Comparison of ENCODE assay signal across 9 cellular contexts in genomic region chr22:36180038-36180880, GRCh38. TPM values are rescaled to one million over a fixed set of nuclear protein-coding genes. Genes with fewer than 3 reads are reported as not detected.
DNase-seq lines count a peak whose midpoint lies in the region; ATAC-seq and TF ChIP-seq lines count a peak whose summit lies in the region.
"Had no signal": no experiment of that assay in that cellular context is flagged by ENCODE, and none has a peak within 500 bp of the region (broad histone marks: within the 10 kb centered on the region; RNA-seq: fewer than 3 reads in every experiment).

No MANE protein-coding gene starts in this region.

- H3K9me3 ChIP-seq in Caco-2 (no peaks in the 10 kb centered on the region), heart right ventricle (no peaks in the 10 kb centered on the region), aorta (ENCODE audit: control insufficient read depth, low read length) (no peaks in the 10 kb centered on the region)

- H3K27ac Mint-ChIP-seq in Caco-2 (ENCODE audit: unreplicated experiment) = no peak overlapping the region
- H3K27ac Mint-ChIP-seq in activated naive CD8-positive, alpha-beta T cell treated with anti-CD3 and anti-CD28 coated beads, Interleukin-2, amount 50 U/mL, for 24 hours = no peak overlapping the region

- no peak overlapping the region for H3K4me3 Mint-ChIP-seq in Caco-2 (ENCODE audit: unreplicated experiment)
- H3K4me3 Mint-ChIP-seq in activated naive CD8-positive, alpha-beta T cell treated with anti-CD3 and anti-CD28 coated beads, Interleukin-2, amount 50 U/mL, for 24 hours = no peak overlapping the region

- no peaks in the 10 kb centered on the region for H3K36me3 ChIP-seq in Caco-2 (ENCODE audit: control insufficient read depth, insufficient read depth, low read length)
- no peaks in the 10 kb centered on the region for H3K36me3 ChIP-seq in heart right ventricle
- H3K36me3 ChIP-seq in aorta (ENCODE audit: control insufficient read depth in 1 of 2, insufficient read depth in 2 of 2, low read length in 1 of 2) = no peaks in the 10 kb centered on the region

- H3K4me1 Mint-ChIP-seq in Caco-2 (ENCODE audit: low read depth, unreplicated experiment) = no peaks in the 10 kb centered on the region
- peaks cover 3% of the 10 kb centered on the region for H3K4me1 Mint-ChIP-seq in activated naive CD8-positive, alpha-beta T cell treated with anti-CD3 and anti-CD28 coated beads, Interleukin-2, amount 50 U/mL, for 24 hours

- BruUV-seq in Caco-2 (replicated peaks; lab: Mats Ljungman, UMichigan) = no TSS peak

- H3K27me3 ChIP-seq in Caco-2 (replicated peaks; ENCODE audit: control insufficient read depth, insufficient read depth, low read length) (no peaks in the 10 kb centered on the region), heart right ventricle (no peaks in the 10 kb centered on the region), aorta (ENCODE audit: control insufficient read depth in 1 of 2, insufficient read depth in 2 of 2, low read length in 1 of 2) (no peaks in the 10 kb centered on the region)

- no peaks in the 10 kb centered on the region for H3K9me3 Mint-ChIP-seq in Caco-2 (ENCODE audit: unreplicated experiment)
- H3K9me3 Mint-ChIP-seq in activated naive CD8-positive, alpha-beta T cell treated with anti-CD3 and anti-CD28 coated beads, Interleukin-2, amount 50 U/mL, for 24 hours = no peaks in the 10 kb centered on the region

- intact Hi-C loops in Caco-2 (cut with micrococcal nuclease; ENCODE audit: unreplicated experiment) (loop anchor here (1.0 to 5.0 kb wide), 2 partner anchors 35 to 42 kb away; no protein-coding TSS in a partner anchor), heart right ventricle (cut with DNase I) (loop anchor here in 9 of 10 donors (1.0 to 5.0 kb wide), 6 partner anchors 33 to 108 kb away; no protein-coding TSS in a partner anchor), aorta (cut with DNase I) (loop anchor here (1.0 to 2.0 kb wide), 2 partner anchors 35 kb away; no protein-coding TSS in a partner anchor)

- H3K4me1 ChIP-seq in Caco-2 (no peaks in the 10 kb centered on the region), heart right ventricle (peaks cover 0 to 22% (median 8%) of the 10 kb centered on the region in 9 donors), aorta (ENCODE audit: control insufficient read depth in 1 of 2, insufficient read depth in 2 of 2, low read length in 2 of 2) (no peaks in the 10 kb centered on the region)

- POLR2A ChIA-PET in Caco-2 (lab: Charles Lee) = no interaction called here

- H3K27ac ChIP-seq in heart right ventricle (no peak overlapping the region), aorta (ENCODE audit: low read depth in 1 of 2, low read length in 2 of 2) (no peak overlapping the region)
- H3K27ac ChIP-seq: SK-N-MC had no signal

- CTCF ChIA-PET in Caco-2 (lab: Charles Lee) = interaction anchor here (0.5 to 1.4 kb wide), 6 partner anchors 22 to 321 kb away, joined by 3 to 14 read pairs (median 5); partner anchors contain the start of gene APOL2

- H3K27me3 Mint-ChIP-seq in Caco-2 (ENCODE audit: insufficient read depth, unreplicated experiment) = no peaks in the 10 kb centered on the region
- H3K27me3 Mint-ChIP-seq in activated naive CD8-positive, alpha-beta T cell treated with anti-CD3 and anti-CD28 coated beads, Interleukin-2, amount 50 U/mL, for 24 hours = no peaks in the 10 kb centered on the region

- 55 to 60% methylated on average over 22 of the region's 22 CpGs for WGBS in heart right ventricle, 2 donors
- 71% methylated on average over 22 of the region's 22 CpGs for WGBS in aorta, 2 donors

- H3K4me3 ChIP-seq in Caco-2 (ENCODE audit: low read depth, low read length) = no peak overlapping the region
- H3K4me3 ChIP-seq in heart right ventricle = no peak overlapping the region
- H3K4me3 ChIP-seq in aorta (ENCODE audit: low read length in 2 of 2) = no peak overlapping the region
- H3K4me3 ChIP-seq: SK-N-MC had no signal

- H3K36me3 Mint-ChIP-seq in Caco-2 (ENCODE audit: insufficient read depth, unreplicated experiment) = no peaks in the 10 kb centered on the region
- no peaks in the 10 kb centered on the region for H3K36me3 Mint-ChIP-seq in activated naive CD8-positive, alpha-beta T cell treated with anti-CD3 and anti-CD28 coated beads, Interleukin-2, amount 50 U/mL, for 24 hours (ENCODE audit: low read depth)

- DNase-seq in Caco-2 (peak; percentile 68 to 82), HUDEP-2 (lab: John Stamatoyannopoulos, UW; ENCODE audit: unreplicated experiment in 76 of 76) (peak in 64 of 76 experiments; percentile 16 to 81 (median 61)), T follicular helper cell (ENCODE audit: low read depth) (peak; percentile 75), heart right ventricle (peak; percentile 87 to 89), pulmonary artery endothelial cell (ENCODE audit: low read depth, low spot score) (peak; percentile 33), aorta (peak; percentile 90 to 95)
- peak; percentile 90 for DNase-seq in activated naive CD8-positive, alpha-beta T cell treated with anti-CD3 and anti-CD28 coated beads, Interleukin-2, amount 50 U/mL, for 24 hours

- ATAC-seq in activated naive CD8-positive, alpha-beta T cell treated with anti-CD3 and anti-CD28 coated beads, Interleukin-2, amount 50 U/mL, for 24 hours = peak; percentile 92
- ATAC-seq in heart right ventricle (peak; percentile 87 to 96 (median 94)), aorta (ENCODE audit: low FRiP score) (peak; percentile 92), GM21528 (IDR thresholded peaks at IDR 0.05; ENCODE audit: low FRiP score, unreplicated experiment) (no peak)

- TF ChIP-seq CTCF in Caco-2 (IDR thresholded peaks at IDR 0.05; ENCODE audit: insufficient read depth in 1 of 2, low read depth in 1 of 2, low read length in 1 of 2, severe bottlenecking in 1 of 2, unreplicated experiment in 1 of 2) = peak; percentile 75 to 77
- TF ChIP-seq CTCF in heart right ventricle (IDR thresholded peaks at IDR 0.05) = peak; percentile 80 to 96 (median 91)

RNA-seq across cellular contexts. Expression of gene APOL3, which starts 19.7 kb away (rescaled TPM):
- total RNA-seq in Caco-2 (2022) = 0.35 TPM in 1 of 2 replicates, not detected in the other
- 10 to 100 TPM; 17.1 to 65.9 (median 24.6) TPM for total RNA-seq in heart right ventricle
- 10 to 100 TPM; 24.0 to 37.3 TPM for polyA plus RNA-seq in heart right ventricle
- 52.0 and 59.1 TPM in 2 replicates for total RNA-seq in pulmonary artery endothelial cell
- total RNA-seq in aorta = 100 to 1,000 TPM in 1 of 2 donors, 10 to 100 TPM in 1; 67.7 to 113 TPM
- polyA plus RNA-seq in aorta = 10 to 100 TPM; 40.2 to 58.8 TPM

RNA-seq across cellular contexts. Expression of gene APOL4, which starts 21.4 kb away (rescaled TPM):
- total RNA-seq in Caco-2 (2022) (not detected in 2 replicates), heart right ventricle (10 to 100 TPM in 2 of 10 donors, 1 to 10 TPM in 7, not detected in 1; 1.6 to 22.6 (median 4.9) TPM), pulmonary artery endothelial cell (0.04 and 0.53 TPM in 2 replicates), aorta (10 to 100 TPM in 1 of 2 donors, 1 to 10 TPM in 1; 7.0 to 10.5 TPM)
- polyA plus RNA-seq in heart right ventricle (1 to 10 TPM; 3.6 to 4.2 TPM), aorta (1 to 10 TPM in 1 of 2 donors, under 1 TPM in 1; 0.82 to 1.8 TPM)

RNA-seq across cellular contexts. Expression of gene APOL2, which starts 59.1 kb away (rescaled TPM):
- total RNA-seq in Caco-2 (2022) (7.9 and 10.0 TPM in 2 replicates), heart right ventricle (100 to 1,000 TPM in 1 of 10 donors, 10 to 100 TPM in 9; 30.9 to 215 (median 53.3) TPM), pulmonary artery endothelial cell (60.9 and 89.8 TPM in 2 replicates), aorta (10 to 100 TPM; 42.0 to 62.8 TPM)
- polyA plus RNA-seq in heart right ventricle (10 to 100 TPM; 28.6 to 55.5 TPM), aorta (10 to 100 TPM; 26.4 to 30.6 TPM)

Comparison
In these comparisons a context has a peak if more than half of its experiments do, and no peak if none do; other contexts are left out.
1. DNase-seq: peak in every context shown above with its lines; median percentile 92 in aorta; 90 in activated naive CD8-positive, alpha-beta T cell treated with anti-CD3 and anti-CD28 coated beads, Interleukin-2, amount 50 U/mL, for 24 hours; 88 in heart right ventricle; 75 in Caco-2; 75 in T follicular helper cell; 61 in HUDEP-2; 33 in pulmonary artery endothelial cell.
2. RNA of gene APOL3, which starts 19.7 kb away (total RNA-seq): 67.7 to 113 TPM in aorta, 52.0 to 59.1 TPM in pulmonary artery endothelial cell and 17.1 to 65.9 TPM in heart right ventricle; 0.35 TPM in Caco-2; every median in the first group is over 10 times any median in the second.